In genomic region chr1:206495493-206496046, GRCh38 we compare ENCODE assay signal across 10 cellular contexts. TPM values are rescaled to one million over a fixed set of nuclear protein-coding genes. Genes with fewer than 3 reads are reported as not detected.
DNase-seq lines count a peak whose midpoint lies in the region; ATAC-seq, FAIRE-seq and TF ChIP-seq lines count a peak whose summit lies in the region.
"Had no signal": no experiment of that assay in that cellular context is flagged by ENCODE, and none has a peak within 500 bp of the region (broad histone marks: within the 10 kb centered on the region; RNA-seq: fewer than 3 reads in every experiment).

No MANE protein-coding gene starts in this region.

- FAIRE-seq in K562 (lab: Jason Lieb, UNC) = peak; percentile 51
- FAIRE-seq: G401.6 had no signal

- H3K4me3 Mint-ChIP-seq in stimulated activated memory B cell treated with anti-CD40 and anti-IgM and Interleukin-4, amounts not matched to agents 10 μg/mL and 1 μg/mL and 100 μg/mL, for 72 hours = no peak overlapping the region
- H3K4me3 Mint-ChIP-seq in activated CD4-positive, alpha-beta memory T cell treated with anti-CD3 and anti-CD28 coated beads, Interleukin-2, amount 10 ng/mL, durations not matched to agents 7 days and 5 days = no peak overlapping the region

- H4K20me1 ChIP-seq in K562 (replicated peaks; ENCODE audit: control insufficient read depth, insufficient read depth, low read length) = no peaks in the 10 kb centered on the region

- no peaks in the 10 kb centered on the region for H3K27me3 Mint-ChIP-seq in stimulated activated memory B cell treated with anti-CD40 and anti-IgM and Interleukin-4, amounts not matched to agents 10 μg/mL and 1 μg/mL and 100 μg/mL, for 72 hours
- no peaks in the 10 kb centered on the region for H3K27me3 Mint-ChIP-seq in activated CD4-positive, alpha-beta memory T cell treated with anti-CD3 and anti-CD28 coated beads, Interleukin-2, amount 10 ng/mL, durations not matched to agents 7 days and 5 days

- no peak overlapping the region for H3K9ac ChIP-seq in K562 (ENCODE audit: insufficient read depth in 1 of 2, low read depth in 2 of 2, low read length in 2 of 2)

- TF ChIP-seq CTCF in K562 (IDR thresholded peaks at IDR 0.05 in 2 of 3, conservative IDR thresholded peaks at IDR 0.05 in 1 of 3; ENCODE audit: insufficient read depth in 2 of 3, low read depth in 1 of 3, low read length in 3 of 3) = no peak

- intact Hi-C loops in K562 (cut with micrococcal nuclease) = loop anchor here (10.0 kb wide), 3 partner anchors 239 to 479 kb away; partner anchors contain the start of gene FCAMR

- POLR2A ChIA-PET in K562 (lab: Yijun Ruan, JAX) = interaction anchor here (0.5 to 2.7 kb wide), 8 partner anchors 8 to 1513 kb away, joined by 3 to 6 read pairs (median 3); partner anchors contain the start of gene RASSF5
- POLR2A ChIA-PET in activated CD4-positive, alpha-beta memory T cell treated with anti-CD3 and anti-CD28 coated beads, Interleukin-2, amount 10 ng/mL, durations not matched to agents 7 days and 5 days (lab: Charles Lee) = interaction anchor here (0.8 to 1.0 kb wide), 2 partner anchors 9 to 11 kb away, joined by 3 to 4 read pairs; partner anchors contain the start of gene RASSF5

- no peaks in the 10 kb centered on the region for H3K79me2 ChIP-seq in K562 (ENCODE audit: control insufficient read depth, insufficient read depth, low read length)

- peak overlapping the region; percentile 82 for H3K27ac Mint-ChIP-seq in stimulated activated memory B cell treated with anti-CD40 and anti-IgM and Interleukin-4, amounts not matched to agents 10 μg/mL and 1 μg/mL and 100 μg/mL, for 72 hours
- H3K27ac Mint-ChIP-seq in activated CD4-positive, alpha-beta memory T cell treated with anti-CD3 and anti-CD28 coated beads, Interleukin-2, amount 10 ng/mL, durations not matched to agents 7 days and 5 days = no peak overlapping the region

- H3K27ac ChIP-seq in K562 (ENCODE audit: extremely low read depth, low read depth, low read length) = no peak overlapping the region
- H3K27ac ChIP-seq: colonic mucosa had no signal

- no peaks in the 10 kb centered on the region for H3K9me3 ChIP-seq in K562 (replicated peaks; ENCODE audit: control insufficient read depth, insufficient read depth, low read depth, low read length)
- H3K9me3 ChIP-seq: colonic mucosa, HAP-1 had no signal

- TF ChIP-seq POLR2A in K562 (conservative IDR thresholded peaks at IDR 0.05) = no peak

- H3K36me3 ChIP-seq in K562 (ENCODE audit: control insufficient read depth, insufficient read depth, low read length) = no peaks in the 10 kb centered on the region
- H3K36me3 ChIP-seq: HAP-1 had no signal

- DNase-seq in K562 (ENCODE audit: extremely low read depth in 1 of 4, low spot score in 3 of 4) = no peak
- DNase-seq in DMS153 treated with DMSO at 0.1 percent for 48 hours (lab: John Stamatoyannopoulos, UW; ENCODE audit: unreplicated experiment) = no peak
- DNase-seq in activated CD4-positive, alpha-beta memory T cell treated with anti-CD3 and anti-CD28 coated beads, Interleukin-2, amount 10 ng/mL, durations not matched to agents 7 days and 5 days = no peak
- DNase-seq in kidney tubule cell (ENCODE audit: low spot score) = no peak
- DNase-seq: colonic mucosa had no signal

- H2AFZ ChIP-seq in K562 (ENCODE audit: low read depth, low read length) = no peak overlapping the region

- H3K9me3 Mint-ChIP-seq in stimulated activated memory B cell treated with anti-CD40 and anti-IgM and Interleukin-4, amounts not matched to agents 10 μg/mL and 1 μg/mL and 100 μg/mL, for 72 hours = no peaks in the 10 kb centered on the region
- no peaks in the 10 kb centered on the region for H3K9me3 Mint-ChIP-seq in activated CD4-positive, alpha-beta memory T cell treated with anti-CD3 and anti-CD28 coated beads, Interleukin-2, amount 10 ng/mL, durations not matched to agents 7 days and 5 days

- H3K4me3 ChIP-seq in K562 = no peak overlapping the region
- H3K4me3 ChIP-seq: colonic mucosa, HAP-1 had no signal

- BruUV-seq in K562 (replicated peaks; lab: Mats Ljungman, UMichigan) = no TSS peak

- no peak for TF ChIP-seq EP300 in K562 (IDR thresholded peaks at IDR 0.05; ENCODE audit: low read length)

- CTCF ChIA-PET in K562 (lab: Yijun Ruan, JAX; ENCODE audit: low intra/inter-chr PET ratio) = interaction anchor here (0.6 kb wide), 1 partner anchor 14 kb away, joined by 3 read pairs; no protein-coding TSS in a partner anchor
- CTCF ChIA-PET in activated CD4-positive, alpha-beta memory T cell treated with anti-CD3 and anti-CD28 coated beads, Interleukin-2, amount 10 ng/mL, durations not matched to agents 7 days and 5 days (lab: Charles Lee) = interaction anchor here (0.7 to 2.6 kb wide), 8 partner anchors 16 to 169 kb away, joined by 3 to 14 read pairs (median 4); partner anchors contain the start of gene EIF2D

- no peaks in the 10 kb centered on the region for H3K9me1 ChIP-seq in K562 (ENCODE audit: control insufficient read depth, insufficient read depth, low read length)

- peaks cover 8 to 21% of the 10 kb centered on the region in 2 experiments for H3K4me1 ChIP-seq in K562 (replicated peaks in 1 of 2; ENCODE audit: control insufficient read depth in 2 of 2, insufficient read depth in 2 of 2, low read length in 2 of 2)
- H3K4me1 ChIP-seq: colonic mucosa, HAP-1 had no signal

- H3K4me1 Mint-ChIP-seq in stimulated activated memory B cell treated with anti-CD40 and anti-IgM and Interleukin-4, amounts not matched to agents 10 μg/mL and 1 μg/mL and 100 μg/mL, for 72 hours = peaks cover 45% of the 10 kb centered on the region
- peaks cover 18% of the 10 kb centered on the region for H3K4me1 Mint-ChIP-seq in activated CD4-positive, alpha-beta memory T cell treated with anti-CD3 and anti-CD28 coated beads, Interleukin-2, amount 10 ng/mL, durations not matched to agents 7 days and 5 days

- in situ Hi-C loops in K562 (cut with MboI) = no loop called here

- no peaks in the 10 kb centered on the region for H3K27me3 ChIP-seq in K562 (ENCODE audit: control insufficient read depth in 2 of 2, insufficient read depth in 2 of 2, low read length in 2 of 2)
- H3K27me3 ChIP-seq: colonic mucosa had no signal

- peaks cover 40% of the 10 kb centered on the region for H3K36me3 Mint-ChIP-seq in stimulated activated memory B cell treated with anti-CD40 and anti-IgM and Interleukin-4, amounts not matched to agents 10 μg/mL and 1 μg/mL and 100 μg/mL, for 72 hours
- H3K36me3 Mint-ChIP-seq in activated CD4-positive, alpha-beta memory T cell treated with anti-CD3 and anti-CD28 coated beads, Interleukin-2, amount 10 ng/mL, durations not matched to agents 7 days and 5 days (ENCODE audit: low read depth) = peaks cover 65% of the 10 kb centered on the region

- WGBS in K562 (ENCODE audit: insufficient coverage, low coverage, missing lambda C conversion rate) = 21% methylated on average over 3 of the region's 3 CpGs

- TF ChIP-seq RAD21 in K562 (CRISPR knock-in tag; conservative IDR thresholded peaks at IDR 0.05 in 1 of 2, IDR thresholded peaks at IDR 0.05 in 1 of 2) = no peak

- H3K4me2 ChIP-seq in K562 (ENCODE audit: insufficient read depth, low read length) = no peak overlapping the region

- ATAC-seq in GM19452 (IDR thresholded peaks at IDR 0.05; ENCODE audit: unreplicated experiment) = peak; percentile 28
- peak; percentile 8 for ATAC-seq in HG03135 (IDR thresholded peaks at IDR 0.05; ENCODE audit: unreplicated experiment)
- no peak for ATAC-seq in K562
- peak; percentile 64 for ATAC-seq in stimulated activated memory B cell treated with anti-CD40 and anti-IgM and Interleukin-4, amounts not matched to agents 10 μg/mL and 1 μg/mL and 100 μg/mL, for 72 hours

RNA-seq across cellular contexts. Expression of gene RASSF5, which starts 11.8 kb away (rescaled TPM):
- total RNA-seq in K562 (2011; cell fraction: chromatin; rRNA removed; ENCODE audit: low replicate concordance) = 17.2 and 26.4 TPM in 2 replicates
- 14.7 and 19.2 TPM in 2 replicates for total RNA-seq in K562 (2011; cell fraction: nucleolus; rRNA removed)
- 15.8 and 17.7 TPM in 2 replicates for total RNA-seq in K562 (2011; cell fraction: nucleoplasm; rRNA removed)
- total RNA-seq in K562 (2014; rRNA removed) (25.2 and 32.1 TPM in 2 replicates), K562 (2014; rRNA removed; fragmentation: Illumina TruSeq; extraction: Trizol) (20.3 and 21.7 TPM in 2 replicates), K562 (2015; rRNA removed; fragmentation: Illumina TruSeq; extraction: Trizol) (26.7 and 28.5 TPM in 2 replicates), K562 (2021) (35.2 and 38.1 TPM in 2 replicates)
- polyA plus RNA-seq in K562 (2011; rRNA removed) (20.8 and 42.4 TPM in 2 replicates), K562 (2014; fragmentation: Illumina TruSeq; extraction: Trizol) (36.1 and 41.0 TPM in 2 replicates), K562 (2014; fragmentation: Nextera tagmentation; extraction: Ambion mirVana) (1 to 10 TPM; 6.1 to 6.9 TPM), K562 (2014; rRNA removed) (27.4 and 27.9 TPM in 2 replicates)
- 24.2 and 36.3 TPM in 2 replicates for polyA plus RNA-seq in K562 (2011; cell fraction: cytosol; rRNA removed)
- polyA plus RNA-seq in K562 (2011; cell fraction: nucleus; rRNA removed) = 58.6 and 70.3 TPM in 2 replicates
- polyA plus RNA-seq in K562 (2012) = 33.6 and 70.4 TPM in 2 replicates
- 24.4 and 42.9 TPM in 2 replicates for polyA minus RNA-seq in K562 (2011; rRNA and poly(A)+ RNA removed)
- polyA minus RNA-seq in K562 (2011; cell fraction: cytosol; rRNA and poly(A)+ RNA removed) = 19.2 and 30.5 TPM in 2 replicates
- polyA minus RNA-seq in K562 (2011; cell fraction: nucleus; rRNA and poly(A)+ RNA removed) = 23.4 and 57.9 TPM in 2 replicates
- 100 to 1,000 TPM; 213 to 216 TPM for total RNA-seq in activated CD4-positive, alpha-beta memory T cell treated with anti-CD3 and anti-CD28 coated beads, Interleukin-2, amount 10 ng/mL, durations not matched to agents 7 days and 5 days

RNA-seq across cellular contexts. Expression of gene IKBKE, which starts 25.3 kb away (rescaled TPM):
- total RNA-seq in K562 (2011; cell fraction: chromatin; rRNA removed; ENCODE audit: low replicate concordance) = 4.6 and 15.1 TPM in 2 replicates
- total RNA-seq in K562 (2011; cell fraction: nucleolus; rRNA removed) = 3.8 and 6.3 TPM in 2 replicates
- 3.2 and 3.4 TPM in 2 replicates for total RNA-seq in K562 (2011; cell fraction: nucleoplasm; rRNA removed)
- total RNA-seq in K562 (2014; rRNA removed) (4.6 and 6.4 TPM in 2 replicates), K562 (2014; rRNA removed; fragmentation: Illumina TruSeq; extraction: Trizol) (1.8 and 2.3 TPM in 2 replicates), K562 (2015; rRNA removed; fragmentation: Illumina TruSeq; extraction: Trizol) (5.0 and 5.4 TPM in 2 replicates), K562 (2021) (6.1 and 6.8 TPM in 2 replicates)
- polyA plus RNA-seq in K562 (2011; rRNA removed) (4.2 and 4.6 TPM in 2 replicates), K562 (2014; fragmentation: Illumina TruSeq; extraction: Trizol) (3.7 and 4.9 TPM in 2 replicates), K562 (2014; fragmentation: Nextera tagmentation; extraction: Ambion mirVana) (1 to 10 TPM; 7.9 to 9.0 TPM), K562 (2014; rRNA removed) (4.8 and 9.1 TPM in 2 replicates)
- 2.8 and 6.8 TPM in 2 replicates for polyA plus RNA-seq in K562 (2011; cell fraction: cytosol; rRNA removed)
- polyA plus RNA-seq in K562 (2011; cell fraction: nucleus; rRNA removed) = 9.2 and 11.6 TPM in 2 replicates
- 6.6 and 7.4 TPM in 2 replicates for polyA plus RNA-seq in K562 (2012)
- polyA minus RNA-seq in K562 (2011; rRNA and poly(A)+ RNA removed) = 3.5 and 4.0 TPM in 2 replicates
- polyA minus RNA-seq in K562 (2011; cell fraction: cytosol; rRNA and poly(A)+ RNA removed) = 2.1 and 3.5 TPM in 2 replicates
- 6.9 and 10.1 TPM in 2 replicates for polyA minus RNA-seq in K562 (2011; cell fraction: nucleus; rRNA and poly(A)+ RNA removed)
- 10 to 100 TPM; 61.8 to 63.6 TPM for total RNA-seq in activated CD4-positive, alpha-beta memory T cell treated with anti-CD3 and anti-CD28 coated beads, Interleukin-2, amount 10 ng/mL, durations not matched to agents 7 days and 5 days

Comparison
In these comparisons a context has a peak if more than half of its experiments do, and no peak if none do; other contexts are left out.
1. RNA of gene RASSF5, which starts 11.8 kb away (total RNA-seq): 213 to 216 TPM in activated CD4-positive, alpha-beta memory T cell treated with anti-CD3 and anti-CD28 coated beads, Interleukin-2, amount 10 ng/mL, durations not matched to agents 7 days and 5 days; 14.7 to 38.1 TPM in K562; every median in the first group is over 4 times any median in the second.